In genomic region chr4:152451496-152451895, GRCh38 we compare ENCODE assay signal across 24 cellular contexts.
"Had no signal": no experiment of that assay in that cellular context is flagged by ENCODE, and none has a peak within 500 bp of the region (broad histone marks: within the 10 kb centered on the region; RNA-seq: fewer than 3 reads in every experiment).

No MANE protein-coding gene starts in this region.

- H3K9me3 ChIP-seq: ascending aorta, body of pancreas, Peyer's patch, SJCRH30 had no signal

- H3K27ac ChIP-seq: ascending aorta, body of pancreas, Peyer's patch, RWPE1, SJCRH30 had no signal

- H3K4me3 ChIP-seq: ascending aorta, body of pancreas, Peyer's patch, SJCRH30 had no signal

- DNase-seq: activated B cell treated with CpG ODN at 0.5 μM for 24 hours; activated CD4-positive, alpha-beta T cell treated with anti-CD3 and anti-CD28 coated beads for 1 hour; activated CD4-positive, alpha-beta T cell treated with anti-CD3 and anti-CD28 coated beads, Interleukin-2, amount 10 ng/mL, durations not matched to agents 24 days and 14 days; activated CD4-positive, alpha-beta T cell treated with anti-CD3 and anti-CD28 coated beads, Interleukin-2, amount 50 U/mL, for 48 hours; activated effector memory CD4-positive, alpha-beta T cell treated with anti-CD3 and anti-CD28 coated beads, Interleukin-2, amount 50 U/mL, for 16 hours; activated naive CD4-positive, alpha-beta T cell treated with Interleukin-2 at 50 U/mL for 16 hours; activated naive CD8-positive, alpha-beta T cell treated with anti-CD3 and anti-CD28 coated beads, Interleukin-2, amount 50 U/mL, for 24 hours; activated T-cell treated with anti-CD3 and anti-CD28 coated beads, Interleukin-2, amount 50 U/mL, for 4 hours; amniotic stem cell; body of pancreas; central memory CD4-positive, alpha-beta T cell; Kasumi-1; NCI-H1105 treated with DMSO at 0.1 percent for 48 hours; NCI-H1436 treated with DMSO at 0.1 percent for 48 hours; NCI-H187; NCI-H2081; NCI-H2171 treated with DMSO at 0.1 percent for 48 hours; NCI-H226; Peyer's patch; Right ventricle myocardium superior; SJCRH30 had no signal

- H3K36me3 ChIP-seq: ascending aorta, Peyer's patch, SJCRH30 had no signal

- H3K27me3 ChIP-seq: ascending aorta, body of pancreas, Peyer's patch, SJCRH30 had no signal

- ATAC-seq: activated naive CD4-positive, alpha-beta T cell treated with anti-CD3 and anti-CD28 coated beads, Interleukin-2, amount 50 U/mL, for 72 hours; activated naive CD8-positive, alpha-beta T cell treated with anti-CD3 and anti-CD28 coated beads, Interleukin-2, amount 50 U/mL, for 24 hours; activated T-cell treated with anti-CD3 and anti-CD28 coated beads, Interleukin-2, amount 50 U/mL, for 4 hours; body of pancreas had no signal

- H3K4me1 ChIP-seq: ascending aorta, body of pancreas, Peyer's patch, SJCRH30 had no signal
